Comparison of ENCODE assay signal across 17 cellular contexts in genomic region chr20:59725476-59726119, GRCh38.
DNase-seq lines count a peak whose midpoint lies in the region; ATAC-seq and TF ChIP-seq lines count a peak whose summit lies in the region.
"Had no signal": no experiment of that assay in that cellular context is flagged by ENCODE, and none has a peak within 500 bp of the region (broad histone marks: within the 10 kb centered on the region; RNA-seq: fewer than 3 reads in every experiment).

No MANE protein-coding gene starts in this region.

- DNase-seq in right atrium auricular region (ENCODE audit: low spot score) (peak; percentile 47), left ventricle myocardium inferior (no peak), WTC11 (ENCODE audit: low spot score) (no peak), mesenchymal stem cell (no peak), upper lobe of right lung (peak; percentile 35)
- no peak for DNase-seq in activated CD4-positive, alpha-beta T cell treated with anti-CD3 and anti-CD28 coated beads for 48 hours
- DNase-seq in activated naive CD4-positive, alpha-beta T cell treated with anti-CD3 and anti-CD28 coated beads for 36 hours = no peak
- DNase-seq: COR-L47, GF-D8, NCI-H1436 treated with DMSO at 0.1 percent for 48 hours, NCI-H2029 treated with DMSO at 0.1 percent for 48 hours, NCI-H510A treated with DMSO at 0.1 percent for 48 hours, NCI-H82, PC-3 had no signal

- no peaks in the 10 kb centered on the region for H3K79me1 ChIP-seq in mesenchymal stem cell (replicated peaks; ENCODE audit: low read length, poor library complexity, severe bottlenecking)

- H4K91ac ChIP-seq in mesenchymal stem cell (ENCODE audit: low read length) = peak overlapping the region; percentile 44

- no peak overlapping the region for H2AK5ac ChIP-seq in mesenchymal stem cell (ENCODE audit: low read length, severe bottlenecking)

- H3K4me3 ChIP-seq in right atrium auricular region (no peak overlapping the region), left ventricle myocardium inferior (no peak overlapping the region), mesenchymal stem cell (ENCODE audit: insufficient read depth in 1 of 2, low read depth in 1 of 2, low read length in 2 of 2) (no peak overlapping the region), upper lobe of right lung (no peak overlapping the region)
- H3K4me3 ChIP-seq: HAP-1, SJSA1 had no signal

- no peak for TF ChIP-seq CTCF in right atrium auricular region (IDR thresholded peaks at IDR 0.05)
- no peak for TF ChIP-seq CTCF in left ventricle myocardium inferior (IDR thresholded peaks at IDR 0.05; ENCODE audit: borderline replicate concordance)
- no peak for TF ChIP-seq CTCF in WTC11 (IDR thresholded peaks at IDR 0.05)
- no peak for TF ChIP-seq CTCF in upper lobe of right lung (IDR thresholded peaks at IDR 0.05)

- no peak overlapping the region for H3K27ac Mint-ChIP-seq in WTC11
- H3K27ac Mint-ChIP-seq in activated naive CD4-positive, alpha-beta T cell treated with anti-CD3 and anti-CD28 coated beads for 36 hours = no peak overlapping the region

- no peak overlapping the region for H3K14ac ChIP-seq in mesenchymal stem cell (ENCODE audit: low read length in 2 of 2)

- no peak overlapping the region for H2AFZ ChIP-seq in mesenchymal stem cell (ENCODE audit: low read depth, low read length)

- no peak overlapping the region for H3K4ac ChIP-seq in mesenchymal stem cell (ENCODE audit: low read depth in 1 of 2, low read length in 2 of 2)

- H3K36me3 Mint-ChIP-seq in WTC11 = no peaks in the 10 kb centered on the region
- no peaks in the 10 kb centered on the region for H3K36me3 Mint-ChIP-seq in activated naive CD4-positive, alpha-beta T cell treated with anti-CD3 and anti-CD28 coated beads for 36 hours (ENCODE audit: low read depth)

- intact Hi-C loops in left ventricle myocardium inferior (cut with micrococcal nuclease) = no loop called here
- intact Hi-C loops in upper lobe of right lung (cut with DNase I) = no loop called here
- intact Hi-C loops in activated naive CD4-positive, alpha-beta T cell treated with anti-CD3 and anti-CD28 coated beads for 36 hours (cut with micrococcal nuclease) = no loop called here

- no peak overlapping the region for H2BK5ac ChIP-seq in mesenchymal stem cell (ENCODE audit: low read depth, low read length, poor library complexity, severe bottlenecking)

- no peak overlapping the region for H3K18ac ChIP-seq in mesenchymal stem cell (ENCODE audit: low read depth in 1 of 2, low read length in 2 of 2)

- no peak overlapping the region for H3K4me3 Mint-ChIP-seq in WTC11
- no peak overlapping the region for H3K4me3 Mint-ChIP-seq in activated naive CD4-positive, alpha-beta T cell treated with anti-CD3 and anti-CD28 coated beads for 36 hours

- 56% methylated on average over 8 of the region's 8 CpGs for WGBS in mesenchymal stem cell

- no peak overlapping the region for H2BK15ac ChIP-seq in mesenchymal stem cell (ENCODE audit: low read depth, poor library complexity, severe bottlenecking)

- ATAC-seq in WTC11 = peak; percentile 67
- ATAC-seq in upper lobe of right lung = no peak
- ATAC-seq in GM19397 (IDR thresholded peaks at IDR 0.05; ENCODE audit: unreplicated experiment) = no peak
- ATAC-seq: PC-3 had no signal

- H3K9me3 ChIP-seq in right atrium auricular region (no peaks in the 10 kb centered on the region), left ventricle myocardium inferior (replicated peaks) (no peaks in the 10 kb centered on the region), mesenchymal stem cell (ENCODE audit: control insufficient read depth, low read length) (no peaks in the 10 kb centered on the region), upper lobe of right lung (no peaks in the 10 kb centered on the region)
- H3K9me3 ChIP-seq: HAP-1, SJSA1 had no signal

- no peaks in the 10 kb centered on the region for H3K36me3 ChIP-seq in right atrium auricular region
- H3K36me3 ChIP-seq in left ventricle myocardium inferior = no peaks in the 10 kb centered on the region
- no peaks in the 10 kb centered on the region for H3K36me3 ChIP-seq in mesenchymal stem cell (ENCODE audit: control insufficient read depth in 1 of 2, insufficient read depth in 2 of 2, low read depth in 1 of 2, low read length in 2 of 2)
- H3K36me3 ChIP-seq in upper lobe of right lung = no peaks in the 10 kb centered on the region
- H3K36me3 ChIP-seq: HAP-1, SJSA1 had no signal

- H3K4me1 Mint-ChIP-seq in WTC11 = no peaks in the 10 kb centered on the region
- no peaks in the 10 kb centered on the region for H3K4me1 Mint-ChIP-seq in activated naive CD4-positive, alpha-beta T cell treated with anti-CD3 and anti-CD28 coated beads for 36 hours (ENCODE audit: low read depth)

- H3K4me1 ChIP-seq in right atrium auricular region = peaks cover 0 to 7% of the 10 kb centered on the region in 2 donors
- H3K4me1 ChIP-seq in left ventricle myocardium inferior = no peaks in the 10 kb centered on the region
- no peaks in the 10 kb centered on the region for H3K4me1 ChIP-seq in mesenchymal stem cell (ENCODE audit: control insufficient read depth, insufficient read depth, low read depth, low read length)
- H3K4me1 ChIP-seq in upper lobe of right lung = peaks cover 3% of the 10 kb centered on the region
- H3K4me1 ChIP-seq: HAP-1, SJSA1 had no signal

- H3K9me3 Mint-ChIP-seq in WTC11 = peaks cover 22% of the 10 kb centered on the region
- H3K9me3 Mint-ChIP-seq in activated naive CD4-positive, alpha-beta T cell treated with anti-CD3 and anti-CD28 coated beads for 36 hours = no peaks in the 10 kb centered on the region

- no peak overlapping the region for H3K9ac ChIP-seq in mesenchymal stem cell (ENCODE audit: low read length)

- CTCF ChIA-PET in WTC11 (lab: Charles Lee) = interaction anchor here (0.6 to 1.4 kb wide), 6 partner anchors 18 to 165 kb away, joined by 3 to 7 read pairs (median 4); no protein-coding TSS in a partner anchor
- CTCF ChIA-PET in activated naive CD4-positive, alpha-beta T cell treated with anti-CD3 and anti-CD28 coated beads for 36 hours (lab: Charles Lee) = interaction anchor here (0.7 kb wide), 1 partner anchor 86 kb away, joined by 3 read pairs; no protein-coding TSS in a partner anchor

- H3K27me3 Mint-ChIP-seq in WTC11 (ENCODE audit: low read depth) = peaks cover 53% of the 10 kb centered on the region
- no peaks in the 10 kb centered on the region for H3K27me3 Mint-ChIP-seq in activated naive CD4-positive, alpha-beta T cell treated with anti-CD3 and anti-CD28 coated beads for 36 hours (ENCODE audit: low read depth)

- POLR2A ChIA-PET in WTC11 (lab: Charles Lee) = no interaction called here

- no peak overlapping the region for H2BK12ac ChIP-seq in mesenchymal stem cell (ENCODE audit: low read length in 2 of 2)

- H3K27me3 ChIP-seq in right atrium auricular region (no peaks in the 10 kb centered on the region), left ventricle myocardium inferior (ENCODE audit: low read depth) (peaks cover 33% of the 10 kb centered on the region), mesenchymal stem cell (ENCODE audit: control insufficient read depth in 1 of 2, insufficient read depth in 1 of 2, low read length in 2 of 2) (peaks cover 0 to 5% of the 10 kb centered on the region in 2 experiments), upper lobe of right lung (peaks cover 26% of the 10 kb centered on the region)
- H3K27me3 ChIP-seq: SJSA1 had no signal

- H2BK120ac ChIP-seq in mesenchymal stem cell (ENCODE audit: low read depth, low read length) = no peak overlapping the region

- no peak overlapping the region for H3K4me2 ChIP-seq in mesenchymal stem cell (ENCODE audit: low read length, poor library complexity, severe bottlenecking)

- no peak overlapping the region for H3K23ac ChIP-seq in mesenchymal stem cell (ENCODE audit: low read length in 2 of 2)

- no peak overlapping the region for H4K8ac ChIP-seq in mesenchymal stem cell (ENCODE audit: low read length)

- H3K27ac ChIP-seq in right atrium auricular region (no peak overlapping the region), left ventricle myocardium inferior (replicated peaks) (no peak overlapping the region), mesenchymal stem cell (ENCODE audit: low read length, poor library complexity, severe bottlenecking) (no peak overlapping the region), upper lobe of right lung (no peak overlapping the region)
- H3K27ac ChIP-seq: SJSA1 had no signal

TF ChIP-seq in WTC11, 78 proteins besides CTCF, POLR2A, EP300 and RAD21 (continues in another document):
- TF ChIP-seq CREM (CRISPR knock-in tag; IDR thresholded peaks at IDR 0.05) = no peak
- no peak for TF ChIP-seq FOXK1 (CRISPR knock-in tag; IDR thresholded peaks at IDR 0.05)
- no peak for TF ChIP-seq ZNF423 (CRISPR knock-in tag; IDR thresholded peaks at IDR 0.05)
- no peak for TF ChIP-seq E2F4 (CRISPR knock-in tag; IDR thresholded peaks at IDR 0.05; ENCODE audit: borderline replicate concordance, low read depth)
- TF ChIP-seq NR3C1 (CRISPR knock-in tag; conservative IDR thresholded peaks at IDR 0.05; ENCODE audit: low read depth) = no peak
- TF ChIP-seq, protein P1, sequence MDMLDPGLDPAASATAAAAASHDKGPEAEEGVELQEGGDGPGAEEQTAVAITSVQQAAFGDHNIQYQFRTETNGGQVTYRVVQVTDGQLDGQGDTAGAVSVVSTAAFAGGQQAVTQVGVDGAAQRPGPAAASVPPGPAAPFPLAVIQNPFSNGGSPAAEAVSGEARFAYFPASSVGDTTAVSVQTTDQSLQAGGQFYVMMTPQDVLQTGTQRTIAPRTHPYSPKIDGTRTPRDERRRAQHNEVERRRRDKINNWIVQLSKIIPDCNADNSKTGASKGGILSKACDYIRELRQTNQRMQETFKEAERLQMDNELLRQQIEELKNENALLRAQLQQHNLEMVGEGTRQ (CRISPR knock-in tag; IDR thresholded peaks at IDR 0.05) = no peak

Comparison
In these comparisons a context has a peak if more than half of its experiments do, and no peak if none do; other contexts are left out.
1. DNase-seq: peak in right atrium auricular region (single experiment) and upper lobe of right lung (single experiment); none in left ventricle myocardium inferior (single experiment), WTC11 (single experiment), mesenchymal stem cell (single experiment), activated CD4-positive, alpha-beta T cell treated with anti-CD3 and anti-CD28 coated beads for 48 hours (single experiment) and activated naive CD4-positive, alpha-beta T cell treated with anti-CD3 and anti-CD28 coated beads for 36 hours (single experiment).